In the genomic region with DNA sequence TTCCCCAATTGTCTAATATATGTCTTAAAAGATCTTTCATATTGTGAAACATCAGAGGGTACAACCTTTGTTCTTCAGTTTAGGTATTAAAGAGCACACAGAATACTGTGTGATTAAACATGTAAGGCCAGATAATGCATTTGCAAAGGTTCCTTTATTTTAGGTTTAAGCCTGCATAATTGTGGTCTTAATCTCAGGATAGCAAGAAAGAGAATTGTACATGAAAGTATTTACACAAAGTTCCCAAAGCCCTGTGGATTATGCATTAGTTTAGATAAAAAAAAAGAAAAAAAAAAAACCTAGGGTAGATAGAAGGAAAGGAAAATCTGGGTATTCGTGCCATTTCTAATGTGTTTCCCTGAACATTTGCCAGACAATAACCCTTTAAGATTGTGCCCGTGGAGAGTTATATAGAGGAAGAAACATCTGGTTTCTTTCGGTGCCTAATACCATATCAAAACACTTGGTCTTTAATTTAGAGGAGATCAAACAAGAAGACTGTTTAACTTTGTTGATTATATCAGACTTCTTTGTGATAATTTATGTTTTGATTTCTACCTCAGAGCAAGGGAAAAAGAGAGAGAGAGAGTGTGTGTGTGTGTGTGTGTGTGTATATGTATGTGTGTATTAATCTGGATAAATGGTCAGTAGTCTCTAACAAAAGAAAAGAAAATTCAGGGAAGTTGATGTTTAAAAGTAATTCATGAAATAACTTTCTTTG, we compare ENCODE assay signal across 19 cellular contexts.
DNase-seq lines count a peak whose midpoint lies in the region; ATAC-seq and TF ChIP-seq lines count a peak whose summit lies in the region.
"Had no signal": no experiment of that assay in that cellular context is flagged by ENCODE, and none has a peak within 500 bp of the region (broad histone marks: within the 10 kb centered on the region; RNA-seq: fewer than 3 reads in every experiment).

No MANE protein-coding gene starts in this region.

- no peak overlapping the region for H2BK20ac ChIP-seq in IMR-90 (ENCODE audit: low read depth, low read length)

- peaks cover 6% of the 10 kb centered on the region; the same call in 1 of the 2 replicates for H3K9me1 ChIP-seq in IMR-90 (ENCODE audit: insufficient read depth, low read length)

- dilution Hi-C loops in IMR-90 (cut with HindIII; ENCODE audit: low sequenced_read_pairs, unreplicated experiment), result no loop called here

- H3K27me3 ChIP-seq in A673 (replicated peaks; ENCODE audit: insufficient read depth, low read depth, low read length, poor library complexity) (no peaks in the 10 kb centered on the region), IMR-90 (ENCODE audit: control insufficient read depth, insufficient read depth, low read length) (no peaks in the 10 kb centered on the region)
- H3K27me3 ChIP-seq: ascending aorta, heart right ventricle, right atrium auricular region, vagina had no signal

- no peak overlapping the region for H2AFZ ChIP-seq in IMR-90 (replicated peaks; ENCODE audit: low read length, poor library complexity)

- POLR2A ChIA-PET in A673 (lab: Charles Lee; ENCODE audit: low non-redundant PET) (no interaction called here), IMR-90 (lab: Charles Lee; ENCODE audit: unreplicated experiment) (no interaction called here)

- H3K9me3 ChIP-seq in A673 (ENCODE audit: low read depth, low read length, poor library complexity, severe bottlenecking), result no peaks in the 10 kb centered on the region
- no peaks in the 10 kb centered on the region for H3K9me3 ChIP-seq in IMR-90 (ENCODE audit: control insufficient read depth, insufficient read depth, low read length)
- H3K9me3 ChIP-seq: ascending aorta, heart right ventricle, right atrium auricular region, vagina had no signal

- no peak for TF ChIP-seq RAD21 in IMR-90 (IDR thresholded peaks at IDR 0.05; ENCODE audit: low read length)

- TF ChIP-seq POLR2A in IMR-90 (IDR thresholded peaks at IDR 0.05; ENCODE audit: low read depth, low read length), result no peak

- CTCF ChIA-PET in A673 (lab: Charles Lee), result no interaction called here
- CTCF ChIA-PET in IMR-90 (lab: Yijun Ruan, JAX), result no interaction called here

- H3K27ac Mint-ChIP-seq in brain (peak overlapping the region; percentile 1 to 89 (median 83)), nephron (peak overlapping the region; percentile 75 to 77 (median 76)), endothelial cell (ENCODE audit: unreplicated experiment) (no peak overlapping the region)
- H3K27ac Mint-ChIP-seq in activated CD4-positive, alpha-beta T cell treated with anti-CD3 and anti-CD28 coated beads, Interleukin-2, amount 10 ng/mL, durations not matched to agents 24 days and 14 days, result no peak overlapping the region
- H3K27ac Mint-ChIP-seq: activated CD4-positive, alpha-beta memory T cell treated with anti-CD3 and anti-CD28 coated beads, Interleukin-2, amount 10 ng/mL, durations not matched to agents 7 days and 5 days had no signal

- no peak overlapping the region for H2AK5ac ChIP-seq in IMR-90 (ENCODE audit: low read depth, low read length)

- H3K4me2 ChIP-seq in IMR-90 (ENCODE audit: low read depth, low read length), result peak overlapping the region; percentile 53; the same call in 1 of the 2 replicates

- no CpG with 5 or more reads among the region's 3 CpGs for whole genome bisulfite sequencing in IMR-90 (ENCODE audit: extremely low coverage in 2 of 2, insufficient read length in 1 of 2), 2 experiments

- H3K36me3 Mint-ChIP-seq in brain (peaks cover 70% of the 10 kb centered on the region), nephron (ENCODE audit: low read depth) (peaks cover 81% of the 10 kb centered on the region), endothelial cell (ENCODE audit: low read depth, unreplicated experiment) (peaks cover 33% of the 10 kb centered on the region)
- peaks cover 27% of the 10 kb centered on the region for H3K36me3 Mint-ChIP-seq in activated CD4-positive, alpha-beta T cell treated with anti-CD3 and anti-CD28 coated beads, Interleukin-2, amount 10 ng/mL, durations not matched to agents 24 days and 14 days (ENCODE audit: low read depth)

- no peak overlapping the region for H4K5ac ChIP-seq in IMR-90 (ENCODE audit: low read depth, low read length)

- no peak overlapping the region for H4K91ac ChIP-seq in IMR-90 (ENCODE audit: insufficient read depth, low read depth, low read length)

- peaks cover 3 to 30% of the 10 kb centered on the region in 2 experiments for H3K79me1 ChIP-seq in IMR-90 (ENCODE audit: low read depth in 1 of 2, low read length in 2 of 2)

- no peak overlapping the region for H3K56ac ChIP-seq in IMR-90 (ENCODE audit: extremely low read depth, insufficient read depth, low read length)

- no peaks in the 10 kb centered on the region; the same call in 1 of the 2 replicates for H4K20me1 ChIP-seq in IMR-90 (ENCODE audit: insufficient read depth, low read length)

- H3K4me3 Mint-ChIP-seq in brain (peak overlapping the region; percentile 19 to 70 (median 55)), nephron (peak overlapping the region in 1 of 3 experiments; percentile 6), endothelial cell (ENCODE audit: unreplicated experiment) (no peak overlapping the region)
- no peak overlapping the region for H3K4me3 Mint-ChIP-seq in activated CD4-positive, alpha-beta T cell treated with anti-CD3 and anti-CD28 coated beads, Interleukin-2, amount 10 ng/mL, durations not matched to agents 24 days and 14 days
- H3K4me3 Mint-ChIP-seq: activated CD4-positive, alpha-beta memory T cell treated with anti-CD3 and anti-CD28 coated beads, Interleukin-2, amount 10 ng/mL, durations not matched to agents 7 days and 5 days had no signal

- H3K9ac ChIP-seq in IMR-90 (ENCODE audit: low read depth, low read length), result no peak overlapping the region

- peak overlapping the region; percentile 18 for H2BK5ac ChIP-seq in IMR-90 (ENCODE audit: low read depth, low read length, poor library complexity, severe bottlenecking)

- no peak for TF ChIP-seq CTCF in A673 (conservative IDR thresholded peaks at IDR 0.05; ENCODE audit: low read depth, low read length)
- no peak for TF ChIP-seq CTCF in IMR-90 (conservative IDR thresholded peaks at IDR 0.05; ENCODE audit: low read depth, low read length)
- TF ChIP-seq CTCF in brain (conservative IDR thresholded peaks at IDR 0.05), result no peak
- TF ChIP-seq CTCF in nephron (IDR thresholded peaks at IDR 0.05; ENCODE audit: unreplicated experiment in 3 of 3), result no peak
- no peak for TF ChIP-seq CTCF in endothelial cell (IDR thresholded peaks at IDR 0.05; ENCODE audit: unreplicated experiment)

- H3K4ac ChIP-seq in IMR-90 (ENCODE audit: low read depth, low read length), result no peak overlapping the region

- intact Hi-C loops in A673 (cut with micrococcal nuclease; ENCODE audit: unreplicated experiment), result no loop called here
- intact Hi-C loops in IMR-90 (cut with micrococcal nuclease), result no loop called here
- intact Hi-C loops in activated CD4-positive, alpha-beta T cell treated with anti-CD3 and anti-CD28 coated beads, Interleukin-2, amount 10 ng/mL, durations not matched to agents 24 days and 14 days (cut with micrococcal nuclease), result no loop called here

- no peaks in the 10 kb centered on the region for H3K9me3 Mint-ChIP-seq in brain
- no peaks in the 10 kb centered on the region for H3K9me3 Mint-ChIP-seq in nephron
- H3K9me3 Mint-ChIP-seq in endothelial cell (ENCODE audit: unreplicated experiment), result no peaks in the 10 kb centered on the region
- H3K9me3 Mint-ChIP-seq in activated CD4-positive, alpha-beta T cell treated with anti-CD3 and anti-CD28 coated beads, Interleukin-2, amount 10 ng/mL, durations not matched to agents 24 days and 14 days, result no peaks in the 10 kb centered on the region
- H3K9me3 Mint-ChIP-seq: activated CD4-positive, alpha-beta memory T cell treated with anti-CD3 and anti-CD28 coated beads, Interleukin-2, amount 10 ng/mL, durations not matched to agents 7 days and 5 days had no signal

- ATAC-seq in IMR-90 (ENCODE audit: low read depth), result no peak; the same call in 1 of the 2 replicates
- ATAC-seq: heart right ventricle had no signal

- peaks cover 59% of the 10 kb centered on the region for H3K4me1 Mint-ChIP-seq in brain
- peaks cover 47% of the 10 kb centered on the region for H3K4me1 Mint-ChIP-seq in nephron
- H3K4me1 Mint-ChIP-seq in endothelial cell (ENCODE audit: unreplicated experiment), result no peaks in the 10 kb centered on the region
- H3K4me1 Mint-ChIP-seq in activated CD4-positive, alpha-beta T cell treated with anti-CD3 and anti-CD28 coated beads, Interleukin-2, amount 10 ng/mL, durations not matched to agents 24 days and 14 days, result no peaks in the 10 kb centered on the region
- H3K4me1 Mint-ChIP-seq: activated CD4-positive, alpha-beta memory T cell treated with anti-CD3 and anti-CD28 coated beads, Interleukin-2, amount 10 ng/mL, durations not matched to agents 7 days and 5 days had no signal

- no peak overlapping the region for H4K8ac ChIP-seq in IMR-90 (ENCODE audit: low read depth in 2 of 2, low read length in 2 of 2)

- no peak overlapping the region for H2BK120ac ChIP-seq in IMR-90 (ENCODE audit: low read depth, low read length)

- peak overlapping the region; percentile 43; the same call in 1 of the 2 replicates for H3K18ac ChIP-seq in IMR-90 (ENCODE audit: low read depth, low read length)

- no peak overlapping the region for H3K14ac ChIP-seq in IMR-90 (replicated peaks; ENCODE audit: low read depth, low read length)

- H3K27me3 Mint-ChIP-seq in brain (peaks cover 4% of the 10 kb centered on the region), nephron (ENCODE audit: low read depth) (no peaks in the 10 kb centered on the region), endothelial cell (ENCODE audit: unreplicated experiment) (no peaks in the 10 kb centered on the region)
- H3K27me3 Mint-ChIP-seq in activated CD4-positive, alpha-beta T cell treated with anti-CD3 and anti-CD28 coated beads, Interleukin-2, amount 10 ng/mL, durations not matched to agents 24 days and 14 days, result no peaks in the 10 kb centered on the region
- H3K27me3 Mint-ChIP-seq: activated CD4-positive, alpha-beta memory T cell treated with anti-CD3 and anti-CD28 coated beads, Interleukin-2, amount 10 ng/mL, durations not matched to agents 7 days and 5 days had no signal

- BruUV-seq in A673 (replicated peaks; lab: Mats Ljungman, UMichigan) (TSS peak; percentile 1), IMR-90 (replicated peaks; lab: Mats Ljungman, UMichigan) (no TSS peak)

- H3K23ac ChIP-seq in IMR-90 (ENCODE audit: low read depth, low read length), result no peak overlapping the region; the same call in 1 of the 2 replicates

- in situ Hi-C loops in IMR-90 (cut with MboI; ENCODE audit: low sequenced_read_pairs), result no loop called here

- peaks cover 54% of the 10 kb centered on the region for H3K36me3 ChIP-seq in A673 (ENCODE audit: insufficient read depth, low read length, poor library complexity, severe bottlenecking)
- peaks cover 13% of the 10 kb centered on the region for H3K36me3 ChIP-seq in IMR-90 (ENCODE audit: control insufficient read depth, insufficient read depth, low read length)

- peak overlapping the region; percentile 11 for H3K4me3 ChIP-seq in A673 (ENCODE audit: low read depth, low read length, poor library complexity, severe bottlenecking)
- no peak overlapping the region for H3K4me3 ChIP-seq in IMR-90 (ENCODE audit: insufficient read depth, low read depth, low read length)
- H3K4me3 ChIP-seq: ascending aorta, heart right ventricle, right atrium auricular region, vagina had no signal

- no peak overlapping the region for H2BK15ac ChIP-seq in IMR-90 (ENCODE audit: low read depth, low read length)

- H3K27ac ChIP-seq in A673 (ENCODE audit: low read depth, low read length, poor library complexity, severe bottlenecking) (peak overlapping the region; percentile 55), IMR-90 (ENCODE audit: insufficient read depth, low read length) (no peak overlapping the region; the same call in 1 of the 2 replicates)
- H3K27ac ChIP-seq: ascending aorta, heart right ventricle, right atrium auricular region, vagina had no signal

- H3K4me1 ChIP-seq in A673 (ENCODE audit: insufficient read depth, low read length, poor library complexity, severe bottlenecking) (peaks cover 58% of the 10 kb centered on the region), IMR-90 (ENCODE audit: control insufficient read depth, insufficient read depth, low read length) (peaks cover 11% of the 10 kb centered on the region)
- H3K4me1 ChIP-seq: heart right ventricle, right atrium auricular region, vagina had no signal

- peak; percentile 83 for DNase-seq in A673 (ENCODE audit: low spot score)
- DNase-seq in IMR-90, result no peak
- no peak for DNase-seq in endothelial cell (ENCODE audit: low spot score)
- DNase-seq in activated CD4-positive, alpha-beta T cell treated with anti-CD3 and anti-CD28 coated beads, Interleukin-2, amount 10 ng/mL, durations not matched to agents 24 days and 14 days, result no peak
- DNase-seq in NCI-H446 (lab: John Stamatoyannopoulos, UW), result no peak
- no peak for DNase-seq in NCI-H526 treated with DMSO at 0.1 percent for 48 hours (lab: John Stamatoyannopoulos, UW)
- DNase-seq: activated CD4-positive, alpha-beta memory T cell treated with anti-CD3 and anti-CD28 coated beads, Interleukin-2, amount 10 ng/mL, durations not matched to agents 7 days and 5 days; activated CD4-positive, CD25-positive, alpha-beta regulatory T cell; activated naive CD4-positive, alpha-beta T cell; activated T-cell treated with anti-CD3 and anti-CD28 coated beads for 4 hours; heart right ventricle; occipital lobe; stimulated activated CD4-positive, alpha-beta T cell treated with anti-CD3 and anti-CD28 coated beads, Interleukin-15, amount 100 ng/mL, for 24 hours; T-helper 9 cell had no signal

- no peak overlapping the region for H2AK9ac ChIP-seq in IMR-90 (replicated peaks; ENCODE audit: low read depth, low read length, poor library complexity)

Comparison
In these comparisons a context has a peak if more than half of its experiments do, and no peak if none do; other contexts are left out.
1. H3K27ac Mint-ChIP-seq: peak in brain (5 of 5) and nephron (3 of 3); none in endothelial cell (single experiment) and activated CD4-positive, alpha-beta T cell treated with anti-CD3 and anti-CD28 coated beads, Interleukin-2, amount 10 ng/mL, durations not matched to agents 24 days and 14 days (single experiment).
2. H3K4me3 Mint-ChIP-seq: peak in brain (5 of 5); none in endothelial cell (single experiment) and activated CD4-positive, alpha-beta T cell treated with anti-CD3 and anti-CD28 coated beads, Interleukin-2, amount 10 ng/mL, durations not matched to agents 24 days and 14 days (single experiment).